Comparison of ENCODE assay signal across 8 cellular contexts in genomic region chr19:12722566-12723382, GRCh38. TPM values are rescaled to one million over a fixed set of nuclear protein-coding genes. Genes with fewer than 3 reads are reported as not detected.
DNase-seq lines count a peak whose midpoint lies in the region; ATAC-seq, FAIRE-seq and TF ChIP-seq lines count a peak whose summit lies in the region.

No MANE protein-coding gene starts in this region.

- H3K4me1 ChIP-seq in A673 (ENCODE audit: insufficient read depth, low read length, poor library complexity, severe bottlenecking), result peaks cover 5% of the 10 kb centered on the region
- H3K4me1 ChIP-seq in small intestine (ENCODE audit: control insufficient read depth in 2 of 2, insufficient read depth in 1 of 2, low read depth in 1 of 2, low read length in 1 of 2), result peaks cover 0 to 4% of the 10 kb centered on the region in 2 donors

- H3K27ac ChIP-seq in A673 (ENCODE audit: low read depth, low read length, poor library complexity, severe bottlenecking) (peak overlapping the region; percentile 98), small intestine (ENCODE audit: low read depth in 1 of 2, low read length in 1 of 2) (peak overlapping the region; percentile 15 to 93)

- H3K27me3 ChIP-seq in A673 (replicated peaks; ENCODE audit: insufficient read depth, low read depth, low read length, poor library complexity) (no peaks in the 10 kb centered on the region), bronchial epithelial cell (ENCODE audit: control insufficient read depth, insufficient read depth, low read length) (no peaks in the 10 kb centered on the region), small intestine (ENCODE audit: control insufficient read depth in 2 of 2, insufficient read depth in 2 of 2, low read length in 2 of 2) (no peaks in the 10 kb centered on the region)

- H3K36me3 ChIP-seq in A673 (ENCODE audit: insufficient read depth, low read length, poor library complexity, severe bottlenecking), result peaks cover 19% of the 10 kb centered on the region
- H3K36me3 ChIP-seq in bronchial epithelial cell (ENCODE audit: control insufficient read depth, insufficient read depth, low read length), result peaks cover 9% of the 10 kb centered on the region
- H3K36me3 ChIP-seq in small intestine (ENCODE audit: control insufficient read depth in 2 of 2, insufficient read depth in 2 of 2, low read length in 2 of 2), result peaks cover 0 to 9% of the 10 kb centered on the region in 2 donors

- H3K4me3 ChIP-seq in A673 (ENCODE audit: low read depth, low read length, poor library complexity, severe bottlenecking) (peak overlapping the region; percentile 94), WI38 (ENCODE audit: low read depth, low read length) (peak overlapping the region; percentile 86), bronchial epithelial cell (ENCODE audit: low read depth, low read length) (peak overlapping the region; percentile 89), small intestine (ENCODE audit: low read depth in 1 of 2, low read length in 2 of 2) (peak overlapping the region; percentile 91 to 95)

- BruUV-seq in A673 (replicated peaks; lab: Mats Ljungman, UMichigan), result TSS peak; percentile 95

- no peaks in the 10 kb centered on the region for H3K9me3 ChIP-seq in A673 (ENCODE audit: low read depth, low read length, poor library complexity, severe bottlenecking)
- H3K9me3 ChIP-seq in small intestine (ENCODE audit: control insufficient read depth, low read depth), result no peaks in the 10 kb centered on the region

- CTCF ChIA-PET in A673 (lab: Charles Lee), result interaction anchor here (0.5 to 1.2 kb wide), 4 partner anchors 14 to 576 kb away, joined by 3 to 5 read pairs (median 4); partner anchors contain the start of gene GET3

- ATAC-seq in GM18907 (IDR thresholded peaks at IDR 0.05; ENCODE audit: unreplicated experiment), result peak; percentile 81
- ATAC-seq in HG03139 (IDR thresholded peaks at IDR 0.05; ENCODE audit: unreplicated experiment), result peak; percentile 64

- TF ChIP-seq CTCF in A673 (conservative IDR thresholded peaks at IDR 0.05; ENCODE audit: low read depth, low read length), result no peak
- TF ChIP-seq CTCF in WI38 (IDR thresholded peaks at IDR 0.05; ENCODE audit: low read depth, low read length), result no peak
- TF ChIP-seq CTCF in bronchial epithelial cell (IDR thresholded peaks at IDR 0.05; ENCODE audit: insufficient read depth, low read length, severe bottlenecking), result no peak

- FAIRE-seq in bronchial epithelial cell (lab: Jason Lieb, UNC), result no peak
- FAIRE-seq in small intestine (lab: Jason Lieb, UNC), result peak; percentile 15

- DNase-seq in A673 (ENCODE audit: low spot score) (peak; percentile 100), NCI-H2227 (lab: John Stamatoyannopoulos, UW; ENCODE audit: unreplicated experiment) (peak; percentile 98), bronchial epithelial cell (ENCODE audit: low read depth) (peak; percentile 94), iPS-NIHi7 (ENCODE audit: extremely low spot score) (peak; percentile 95), small intestine (peak; percentile 99)

- 0 to 1% (median 1%) methylated on average over 31 to 32 of the region's 32 CpGs for WGBS in small intestine, 3 donors

- intact Hi-C loops in A673 (cut with micrococcal nuclease; ENCODE audit: unreplicated experiment), result no loop called here

- POLR2A ChIA-PET in A673 (lab: Charles Lee; ENCODE audit: low non-redundant PET), result interaction anchor here (0.5 to 0.6 kb wide), 2 partner anchors 30 to 795 kb away, joined by 4 to 5 read pairs; no protein-coding TSS in a partner anchor

RNA-seq across cellular contexts. Expression of gene TNPO2, which starts 1.0 kb away (rescaled TPM):
- total RNA-seq in A673 (2021) (121 and 150 TPM in 2 replicates), bronchial epithelial cell (16.8 and 28.0 TPM in 2 replicates)
- 10 to 100 TPM in 2 of 3 donors, 1 to 10 TPM in 1; 9.8 to 29.1 (median 10.3) TPM for polyA plus RNA-seq in small intestine

RNA-seq across cellular contexts. Expression of gene TRIR, which starts 11.7 kb away (rescaled TPM):
- total RNA-seq in A673 (2021) (238 and 259 TPM in 2 replicates), bronchial epithelial cell (177 and 201 TPM in 2 replicates)
- 100 to 1,000 TPM; 253 to 376 (median 311) TPM for polyA plus RNA-seq in small intestine

RNA-seq across cellular contexts. Expression of gene GET3, which starts 14.5 kb away (rescaled TPM):
- 91.7 and 92.6 TPM in 2 replicates for total RNA-seq in A673 (2021)
- 104 and 107 TPM in 2 replicates for total RNA-seq in bronchial epithelial cell
- polyA plus RNA-seq in small intestine, result 10 to 100 TPM; 62.1 to 85.4 (median 75.8) TPM

RNA-seq across cellular contexts. Expression of gene FBXW9, which starts 26.3 kb away (rescaled TPM):
- total RNA-seq in A673 (2021), result 15.4 and 19.6 TPM in 2 replicates
- total RNA-seq in bronchial epithelial cell, result 5.4 and 6.1 TPM in 2 replicates
- polyA plus RNA-seq in small intestine, result 10 to 100 TPM in 1 of 3 donors, 1 to 10 TPM in 2; 4.5 to 11.8 (median 5.9) TPM

RNA-seq across cellular contexts. Expression of gene BEST2, which starts 28.8 kb away (rescaled TPM):
- total RNA-seq in A673 (2021) (0.13 TPM in 1 of 2 replicates, not detected in the other), bronchial epithelial cell (not detected in 2 replicates)
- polyA plus RNA-seq in small intestine, result 1 to 10 TPM in 1 of 3 donors, under 1 TPM in 1, not detected in 1; 0.10 to 3.4 TPM

Comparison
In these comparisons a context has a peak if more than half of its experiments do, and no peak if none do; other contexts are left out.
1. Peak in every context shown above with its lines: DNase-seq, ATAC-seq, H3K4me3 ChIP-seq and H3K27ac ChIP-seq.